In genomic region chr20:64041781-64042771, GRCh38 we compare ENCODE assay signal across 9 cellular contexts. TPM values are rescaled to one million over a fixed set of nuclear protein-coding genes. Genes with fewer than 3 reads are reported as not detected.
DNase-seq lines count a peak whose midpoint lies in the region; ATAC-seq and TF ChIP-seq lines count a peak whose summit lies in the region.
"Had no signal": no experiment of that assay in that cellular context is flagged by ENCODE, and none has a peak within 500 bp of the region (broad histone marks: within the 10 kb centered on the region; RNA-seq: fewer than 3 reads in every experiment).

No MANE protein-coding gene starts in this region.

- no peaks in the 10 kb centered on the region for H3K9me3 ChIP-seq in mesenchymal stem cell (ENCODE audit: control insufficient read depth, low read length)

- DNase-seq in AG10803 (ENCODE audit: low read depth) (no peak), GM23338 (ENCODE audit: low spot score) (peak; percentile 57), mesenchymal stem cell (no peak), activated gamma-delta T cell treated with Interleukin-2 at 50 U/mL for 16 hours (no peak), NCI-H524 (lab: John Stamatoyannopoulos, UW) (no peak)
- DNase-seq in activated naive CD4-positive, alpha-beta T cell treated with anti-CD3 and anti-CD28 coated beads, Interleukin-2, amount 50 U/mL, for 72 hours (ENCODE audit: low spot score in 2 of 2) = no peak
- DNase-seq: activated effector memory CD4-positive, alpha-beta T cell treated with anti-CD3 and anti-CD28 coated beads, Interleukin-2, amount 50 U/mL, for 16 hours had no signal

- H3K27me3 Mint-ChIP-seq in GM23338 (ENCODE audit: insufficient read depth, low read depth, poor library complexity) = peaks cover 76% of the 10 kb centered on the region

- H3K18ac ChIP-seq in mesenchymal stem cell (ENCODE audit: low read depth in 1 of 2, low read length in 2 of 2) = peak overlapping the region; percentile 75 to 79

- H3K4me1 Mint-ChIP-seq in GM23338 = peaks cover 27% of the 10 kb centered on the region

- no peak for ATAC-seq in GM23338
- no peak for ATAC-seq in activated naive CD4-positive, alpha-beta T cell treated with anti-CD3 and anti-CD28 coated beads, Interleukin-2, amount 50 U/mL, for 72 hours
- ATAC-seq in esophagus mucosa = no peak
- no peak for ATAC-seq in GM19328 (IDR thresholded peaks at IDR 0.05; ENCODE audit: unreplicated experiment)

- peak overlapping the region; percentile 11 for H2BK5ac ChIP-seq in mesenchymal stem cell (ENCODE audit: low read depth, low read length, poor library complexity, severe bottlenecking)

- H2AFZ ChIP-seq in GM23338 (peak overlapping the region; percentile 23; the same call in 1 of the 2 replicates), mesenchymal stem cell (ENCODE audit: low read depth, low read length) (peak overlapping the region; percentile 29)

- H2AK5ac ChIP-seq in mesenchymal stem cell (ENCODE audit: low read length, severe bottlenecking) = no peak overlapping the region

- H3K27ac ChIP-seq in GM23338 (ENCODE audit: low read depth) (no peak overlapping the region), mesenchymal stem cell (ENCODE audit: low read length, poor library complexity, severe bottlenecking) (no peak overlapping the region)

- no peaks in the 10 kb centered on the region for H3K79me2 ChIP-seq in GM23338 (replicated peaks; ENCODE audit: insufficient read depth)

- peak overlapping the region in 1 of 2 experiments; percentile 79 for H3K14ac ChIP-seq in mesenchymal stem cell (ENCODE audit: low read length in 2 of 2)

- H4K20me1 ChIP-seq in GM23338 (replicated peaks; ENCODE audit: insufficient read depth) = no peaks in the 10 kb centered on the region

- H3K4me1 ChIP-seq in GM23338 (ENCODE audit: insufficient read depth) (peaks cover 31% of the 10 kb centered on the region), mesenchymal stem cell (ENCODE audit: control insufficient read depth, insufficient read depth, low read depth, low read length) (peaks cover 46% of the 10 kb centered on the region)

- H3K27ac Mint-ChIP-seq in GM23338 = no peak overlapping the region
- H3K27ac Mint-ChIP-seq in activated naive CD4-positive, alpha-beta T cell treated with anti-CD3 and anti-CD28 coated beads, Interleukin-2, amount 50 U/mL, for 72 hours = peak overlapping the region; percentile 57 to 78

- peaks cover 95% of the 10 kb centered on the region for H3K27me3 ChIP-seq in GM23338 (ENCODE audit: insufficient read depth)
- H3K27me3 ChIP-seq in mesenchymal stem cell (ENCODE audit: control insufficient read depth in 1 of 2, insufficient read depth in 1 of 2, low read length in 2 of 2) = peaks cover 47 to 71% of the 10 kb centered on the region in 2 experiments

- H4K91ac ChIP-seq in mesenchymal stem cell (ENCODE audit: low read length) = peak overlapping the region; percentile 53

- H2BK120ac ChIP-seq in mesenchymal stem cell (ENCODE audit: low read depth, low read length) = peak overlapping the region; percentile 37

- WGBS in mesenchymal stem cell = 13% methylated on average over 33 of the region's 65 CpGs

- H3K9me2 ChIP-seq in GM23338 (ENCODE audit: insufficient read depth) = no peaks in the 10 kb centered on the region

- no peak overlapping the region for H3K9ac ChIP-seq in mesenchymal stem cell (ENCODE audit: low read length)

- peaks cover 9% of the 10 kb centered on the region; the same call in 1 of the 2 replicates for H3F3A ChIP-seq in GM23338 (replicated peaks; ENCODE audit: low read depth)

- H3K4ac ChIP-seq in mesenchymal stem cell (ENCODE audit: low read depth in 1 of 2, low read length in 2 of 2) = peak overlapping the region in 1 of 2 experiments; percentile 15

- H3K9me3 Mint-ChIP-seq in GM23338 = no peaks in the 10 kb centered on the region
- H3K9me3 Mint-ChIP-seq in activated naive CD4-positive, alpha-beta T cell treated with anti-CD3 and anti-CD28 coated beads, Interleukin-2, amount 50 U/mL, for 72 hours = no peaks in the 10 kb centered on the region

- H3K4me3 ChIP-seq in AG10803 (ENCODE audit: low read length) (peak overlapping the region; percentile 43), GM23338 (peak overlapping the region; percentile 63), mesenchymal stem cell (ENCODE audit: insufficient read depth in 1 of 2, low read depth in 1 of 2, low read length in 2 of 2) (peak overlapping the region in 1 of 2 experiments; percentile 49)

- H3K4me3 Mint-ChIP-seq in GM23338 = peak overlapping the region; percentile 64

- peak overlapping the region; percentile 92 for H2BK15ac ChIP-seq in mesenchymal stem cell (ENCODE audit: low read depth, poor library complexity, severe bottlenecking)

- H3K79me1 ChIP-seq in mesenchymal stem cell (replicated peaks; ENCODE audit: low read length, poor library complexity, severe bottlenecking) = no peaks in the 10 kb centered on the region

- H3K23ac ChIP-seq in mesenchymal stem cell (ENCODE audit: low read length in 2 of 2) = peak overlapping the region in 1 of 2 experiments; percentile 60

- H4K8ac ChIP-seq in mesenchymal stem cell (ENCODE audit: low read length) = peak overlapping the region; percentile 91

- peak overlapping the region in 1 of 2 experiments; percentile 67 for H2BK12ac ChIP-seq in mesenchymal stem cell (ENCODE audit: low read length in 2 of 2)

- H3K4me2 ChIP-seq in GM23338 (peak overlapping the region; percentile 88), mesenchymal stem cell (ENCODE audit: low read length, poor library complexity, severe bottlenecking) (peak overlapping the region; percentile 70)

- no peaks in the 10 kb centered on the region; the same call in 2 of the 3 replicates for H3K36me3 Mint-ChIP-seq in GM23338 (ENCODE audit: low read depth)
- H3K36me3 Mint-ChIP-seq in activated naive CD4-positive, alpha-beta T cell treated with anti-CD3 and anti-CD28 coated beads, Interleukin-2, amount 50 U/mL, for 72 hours = no peaks in the 10 kb centered on the region

- TF ChIP-seq CTCF in AG10803 (conservative IDR thresholded peaks at IDR 0.05; ENCODE audit: low read length) (no peak), GM23338 (conservative IDR thresholded peaks at IDR 0.05; ENCODE audit: low read depth in 2 of 2) (no peak)

- H3K36me3 ChIP-seq in GM23338 (ENCODE audit: insufficient read depth) (no peaks in the 10 kb centered on the region), mesenchymal stem cell (ENCODE audit: control insufficient read depth in 1 of 2, insufficient read depth in 2 of 2, low read depth in 1 of 2, low read length in 2 of 2) (no peaks in the 10 kb centered on the region)

TF ChIP-seq in GM23338, 12 proteins besides CTCF, POLR2A, EP300 and RAD21:
- TF ChIP-seq ZNF331 (CRISPR knock-in tag; IDR thresholded peaks at IDR 0.05; ENCODE audit: low read depth) = no peak
- TF ChIP-seq EZH2 (IDR thresholded peaks at IDR 0.05; ENCODE audit: low read depth, unreplicated experiment) = peak; percentile 79

RNA-seq across cellular contexts. Expression of gene C20orf204, which starts 6.1 kb away (rescaled TPM):
- 0.73 and 0.85 TPM in 2 replicates for total RNA-seq in GM23338 (2014; rRNA removed; shearing (Covaris generic))
- polyA plus RNA-seq in GM23338 (2016; fragmentation: Nextera tagmentation; extraction: Ambion mirVana) = 0.68 and 0.82 TPM in 2 replicates
- total RNA-seq in activated naive CD4-positive, alpha-beta T cell treated with anti-CD3 and anti-CD28 coated beads, Interleukin-2, amount 50 U/mL, for 72 hours = 10 to 100 TPM; 14.2 to 18.8 TPM
- 0.07 TPM for polyA plus RNA-seq in mesenchymal stem cell (2013, experiment 1 of 2)
- 0.10 TPM for polyA plus RNA-seq in mesenchymal stem cell (2013, experiment 2 of 2)
- total RNA-seq in esophagus mucosa = 0.88 TPM

RNA-seq across cellular contexts. Expression of gene SOX18, which starts 7.4 kb away (rescaled TPM):
- total RNA-seq in GM23338 (2014; rRNA removed; shearing (Covaris generic)) = 0.21 TPM in 1 of 2 replicates, not detected in the other
- polyA plus RNA-seq in GM23338 (2016; fragmentation: Nextera tagmentation; extraction: Ambion mirVana) = not detected in 2 replicates
- total RNA-seq in activated naive CD4-positive, alpha-beta T cell treated with anti-CD3 and anti-CD28 coated beads, Interleukin-2, amount 50 U/mL, for 72 hours = 1 to 10 TPM in 1 of 2 donors, under 1 TPM in 1; 0.39 to 1.4 TPM
- polyA plus RNA-seq in mesenchymal stem cell (2013, experiment 1 of 2) = 0.33 TPM
- polyA plus RNA-seq in mesenchymal stem cell (2013, experiment 2 of 2) = 0.27 TPM
- 5.4 TPM for total RNA-seq in esophagus mucosa

RNA-seq across cellular contexts. Expression of gene TCEA2, which starts 20.9 kb away (rescaled TPM):
- 15.0 and 21.0 TPM in 2 replicates for total RNA-seq in GM23338 (2014; rRNA removed; shearing (Covaris generic))
- polyA plus RNA-seq in GM23338 (2016; fragmentation: Nextera tagmentation; extraction: Ambion mirVana) = 54.4 and 58.9 TPM in 2 replicates
- 10 to 100 TPM; 21.9 to 79.3 TPM for total RNA-seq in activated naive CD4-positive, alpha-beta T cell treated with anti-CD3 and anti-CD28 coated beads, Interleukin-2, amount 50 U/mL, for 72 hours
- polyA plus RNA-seq in mesenchymal stem cell (2013, experiment 1 of 2) = 57.9 TPM
- polyA plus RNA-seq in mesenchymal stem cell (2013, experiment 2 of 2) = 60.9 TPM
- 6.8 TPM for total RNA-seq in esophagus mucosa

RNA-seq across cellular contexts. Expression of gene RGS19, which starts 37.2 kb away (rescaled TPM):
- 15.0 and 19.7 TPM in 2 replicates for total RNA-seq in GM23338 (2014; rRNA removed; shearing (Covaris generic))
- polyA plus RNA-seq in GM23338 (2016; fragmentation: Nextera tagmentation; extraction: Ambion mirVana) = 12.5 and 13.1 TPM in 2 replicates
- 10 to 100 TPM; 21.5 to 47.8 TPM for total RNA-seq in activated naive CD4-positive, alpha-beta T cell treated with anti-CD3 and anti-CD28 coated beads, Interleukin-2, amount 50 U/mL, for 72 hours
- polyA plus RNA-seq in mesenchymal stem cell (2013, experiment 1 of 2) = 11.6 TPM
- 13.4 TPM for polyA plus RNA-seq in mesenchymal stem cell (2013, experiment 2 of 2)
- 6.1 TPM for total RNA-seq in esophagus mucosa

RNA-seq across cellular contexts. Expression of gene OPRL1, which starts 37.8 kb away (rescaled TPM):
- 0.74 and 1.1 TPM in 2 replicates for total RNA-seq in GM23338 (2014; rRNA removed; shearing (Covaris generic))
- 0.24 and 0.27 TPM in 2 replicates for polyA plus RNA-seq in GM23338 (2016; fragmentation: Nextera tagmentation; extraction: Ambion mirVana)
- 1 to 10 TPM in 1 of 2 donors, under 1 TPM in 1; 0.32 to 1.2 TPM for total RNA-seq in activated naive CD4-positive, alpha-beta T cell treated with anti-CD3 and anti-CD28 coated beads, Interleukin-2, amount 50 U/mL, for 72 hours
- polyA plus RNA-seq in mesenchymal stem cell (2013, experiment 1 of 2) = 0.54 TPM
- 0.40 TPM for polyA plus RNA-seq in mesenchymal stem cell (2013, experiment 2 of 2)
- total RNA-seq in esophagus mucosa = 0.12 TPM
